Comparison of ENCODE assay signal across 25 cellular contexts in the genomic region with DNA sequence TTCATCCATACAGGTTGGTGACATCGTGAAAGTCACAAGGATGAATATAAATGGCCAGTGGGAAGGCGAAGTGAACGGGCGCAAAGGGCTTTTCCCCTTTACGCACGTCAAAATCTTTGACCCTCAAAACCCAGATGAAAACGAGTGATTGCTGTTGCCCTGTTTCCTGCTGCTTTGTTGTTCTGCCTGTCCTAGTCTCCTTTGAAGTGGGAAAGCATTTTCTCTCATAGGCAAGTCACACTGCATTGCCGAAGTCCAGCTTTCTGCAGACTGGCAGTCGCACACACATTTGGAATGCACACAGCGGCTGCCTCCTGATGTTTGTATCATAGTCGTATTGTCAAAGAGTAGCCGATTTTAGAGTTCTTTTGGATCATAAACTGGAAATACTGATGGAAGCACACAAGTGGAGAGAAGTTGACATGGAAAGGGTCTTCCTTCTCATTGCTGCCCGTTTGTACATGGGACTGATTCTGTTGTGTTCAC. TPM values are rescaled to one million over a fixed set of nuclear protein-coding genes. Genes with fewer than 3 reads are reported as not detected.
DNase-seq lines count a peak whose midpoint lies in the region; ATAC-seq, FAIRE-seq and TF ChIP-seq lines count a peak whose summit lies in the region.
"Had no signal": no experiment of that assay in that cellular context is flagged by ENCODE, and none has a peak within 500 bp of the region (broad histone marks: within the 10 kb centered on the region; RNA-seq: fewer than 3 reads in every experiment).

No MANE protein-coding gene starts in this region.

- H3K27ac Mint-ChIP-seq in CD4-positive, alpha-beta T cell, result peak overlapping the region; percentile 49
- peak overlapping the region; percentile 71 for H3K27ac Mint-ChIP-seq in Calu3 (ENCODE audit: unreplicated experiment)
- peak overlapping the region; percentile 17 to 89 (median 82) for H3K27ac Mint-ChIP-seq in naive thymus-derived CD8-positive, alpha-beta T cell
- H3K27ac Mint-ChIP-seq: activated B cell treated with CpG ODN at 0.5 μM for 24 hours; activated T-helper 2 cell treated with anti-CD3 and anti-CD28 coated beads, Interferon-gamma antibody, Interleukin-2, Interleukin-4, amounts not matched to agents 10 μg/mL and 5 μg/mL and 100 μg/mL, durations not matched to agents 14 hours and 24 hours and 36 hours; naive B cell; T-helper 2 cell treated with Interferon-gamma antibody and Interleukin-4, amounts not matched to agents 5 μg/mL and 100 μg/mL, for 36 hours had no signal

- BruUV-seq in Calu3 (replicated peaks; lab: Mats Ljungman, UMichigan) (no TSS peak), K562 (replicated peaks; lab: Mats Ljungman, UMichigan) (no TSS peak)

- TF ChIP-seq POLR2A in K562 (conservative IDR thresholded peaks at IDR 0.05), result no peak

- 88% methylated on average over 13 of the region's 13 CpGs for WGBS in K562 (ENCODE audit: insufficient coverage, low coverage, missing lambda C conversion rate)

- no peak overlapping the region for H3K9ac ChIP-seq in K562 (ENCODE audit: insufficient read depth in 1 of 2, low read depth in 2 of 2, low read length in 2 of 2)

- peaks cover 4 to 8% of the 10 kb centered on the region in 2 experiments; a peak in 4 of 5 replicates for H3K4me1 ChIP-seq in K562 (replicated peaks in 1 of 2; ENCODE audit: control insufficient read depth in 2 of 2, insufficient read depth in 2 of 2, low read length in 2 of 2)

- CTCF ChIA-PET in CD4-positive, alpha-beta T cell (lab: Charles Lee), result no interaction called here
- CTCF ChIA-PET in Calu3 (lab: Charles Lee), result no interaction called here
- CTCF ChIA-PET in K562 (lab: Yijun Ruan, JAX; ENCODE audit: low intra/inter-chr PET ratio), result no interaction called here

- H3K27me3 ChIP-seq in CD4-positive, alpha-beta T cell (ENCODE audit: control insufficient read depth, insufficient read depth, low read length), result no peaks in the 10 kb centered on the region
- no peaks in the 10 kb centered on the region for H3K27me3 ChIP-seq in K562 (ENCODE audit: control insufficient read depth in 2 of 2, insufficient read depth in 2 of 2, low read length in 2 of 2)
- H3K27me3 ChIP-seq: foreskin keratinocyte, SJSA1 had no signal

- in situ Hi-C loops in K562 (cut with MboI), result loop anchor here (25.0 kb wide), 1 partner anchor 188 kb away; no protein-coding TSS in a partner anchor

- ATAC-seq in CD4-positive, alpha-beta T cell (ENCODE audit: poor library complexity), result no peak
- ATAC-seq in K562, result no peak
- no peak for ATAC-seq in naive thymus-derived CD8-positive, alpha-beta T cell

- H3K9me3 ChIP-seq in CD4-positive, alpha-beta T cell (ENCODE audit: control insufficient read depth, low read length), result no peaks in the 10 kb centered on the region
- H3K9me3 ChIP-seq in K562 (replicated peaks; ENCODE audit: control insufficient read depth, insufficient read depth, low read depth, low read length), result no peaks in the 10 kb centered on the region
- H3K9me3 ChIP-seq: lower lobe of right lung, SJSA1 had no signal

- POLR2A ChIA-PET in CD4-positive, alpha-beta T cell (lab: Charles Lee), result interaction anchor here (0.6 kb wide), 1 partner anchor 486 kb away, joined by 3 read pairs; no protein-coding TSS in a partner anchor
- POLR2A ChIA-PET in K562 (lab: Yijun Ruan, JAX), result interaction anchor here (0.6 to 64.4 kb wide), 8 partner anchors 9 to 702 kb away, joined by 3 to 1556 read pairs (median 4); a partner anchor contains a TSS
- POLR2A ChIA-PET in naive thymus-derived CD8-positive, alpha-beta T cell (lab: Charles Lee), result no interaction called here

- no peak for DNase-seq in CD4-positive, alpha-beta T cell
- DNase-seq in Calu3 (no peak), K562 (ENCODE audit: extremely low read depth in 1 of 4, low spot score in 3 of 4) (no peak), putamen (ENCODE audit: low spot score) (no peak), NCI-H526 (lab: John Stamatoyannopoulos, UW) (no peak), NCI-H1048 (lab: John Stamatoyannopoulos, UW) (no peak), NOMO-1 treated with dmso at 0.1 percent for 144 hours (lab: John Stamatoyannopoulos, UW; ENCODE audit: unreplicated experiment) (no peak)
- DNase-seq in naive thymus-derived CD8-positive, alpha-beta T cell, result no peak
- DNase-seq: activated B cell treated with CpG ODN at 0.5 μM for 24 hours; erythroblast; hypothalamus; lower lobe of right lung; MV-4-11; naive B cell; NCI-H187; NCI-H2227 treated with DMSO at 0.1 percent for 48 hours; NCI-H82; stimulated activated CD4-positive, alpha-beta T cell treated with anti-CD3 and anti-CD28 coated beads, Interleukin-2, amount 100 ng/mL, for 48 hours; stimulated activated naive CD4-positive, alpha-beta T cell treated with Interleukin-2 at 50 U/mL for 16 hours had no signal

- H3K79me2 ChIP-seq in K562 (ENCODE audit: control insufficient read depth, insufficient read depth, low read length), result peaks cover 85% of the 10 kb centered on the region

- TF ChIP-seq RAD21 in K562 (CRISPR knock-in tag; conservative IDR thresholded peaks at IDR 0.05 in 1 of 2, IDR thresholded peaks at IDR 0.05 in 1 of 2), result no peak

- H3K27me3 Mint-ChIP-seq in CD4-positive, alpha-beta T cell, result no peaks in the 10 kb centered on the region
- no peaks in the 10 kb centered on the region for H3K27me3 Mint-ChIP-seq in Calu3 (ENCODE audit: unreplicated experiment)
- no peaks in the 10 kb centered on the region for H3K27me3 Mint-ChIP-seq in naive thymus-derived CD8-positive, alpha-beta T cell
- H3K27me3 Mint-ChIP-seq: activated B cell treated with CpG ODN at 0.5 μM for 24 hours, naive B cell had no signal

- no peak overlapping the region for H3K4me2 ChIP-seq in K562 (ENCODE audit: insufficient read depth, low read length)

- no peak for TF ChIP-seq EP300 in K562 (IDR thresholded peaks at IDR 0.05; ENCODE audit: low read length)

- H3K9me1 ChIP-seq in K562 (ENCODE audit: control insufficient read depth, insufficient read depth, low read length), result peaks cover 24% of the 10 kb centered on the region

- no peaks in the 10 kb centered on the region for H3K9me3 Mint-ChIP-seq in CD4-positive, alpha-beta T cell
- H3K9me3 Mint-ChIP-seq in Calu3 (ENCODE audit: low read depth, unreplicated experiment), result no peaks in the 10 kb centered on the region
- H3K9me3 Mint-ChIP-seq in naive thymus-derived CD8-positive, alpha-beta T cell, result no peaks in the 10 kb centered on the region
- H3K9me3 Mint-ChIP-seq: activated B cell treated with CpG ODN at 0.5 μM for 24 hours; activated T-helper 2 cell treated with anti-CD3 and anti-CD28 coated beads, Interferon-gamma antibody, Interleukin-2, Interleukin-4, amounts not matched to agents 10 μg/mL and 5 μg/mL and 100 μg/mL, durations not matched to agents 14 hours and 24 hours and 36 hours; naive B cell; T-helper 2 cell treated with Interferon-gamma antibody and Interleukin-4, amounts not matched to agents 5 μg/mL and 100 μg/mL, for 36 hours had no signal

- H3K4me3 Mint-ChIP-seq in CD4-positive, alpha-beta T cell, result no peak overlapping the region
- H3K4me3 Mint-ChIP-seq in Calu3 (ENCODE audit: low read depth, unreplicated experiment), result peak overlapping the region; percentile 44
- peak overlapping the region in 6 of 10 donors; percentile 15 to 64 (median 28) for H3K4me3 Mint-ChIP-seq in naive thymus-derived CD8-positive, alpha-beta T cell
- H3K4me3 Mint-ChIP-seq: activated B cell treated with CpG ODN at 0.5 μM for 24 hours; naive B cell; T-helper 2 cell treated with Interferon-gamma antibody and Interleukin-4, amounts not matched to agents 5 μg/mL and 100 μg/mL, for 36 hours had no signal

- TF ChIP-seq CTCF in CD4-positive, alpha-beta T cell (IDR thresholded peaks at IDR 0.05), result no peak
- TF ChIP-seq CTCF in Calu3 (IDR thresholded peaks at IDR 0.05; ENCODE audit: unreplicated experiment), result no peak
- TF ChIP-seq CTCF in K562 (IDR thresholded peaks at IDR 0.05 in 2 of 3, conservative IDR thresholded peaks at IDR 0.05 in 1 of 3; ENCODE audit: insufficient read depth in 2 of 3, low read depth in 1 of 3, low read length in 3 of 3), result no peak

- intact Hi-C loops in CD4-positive, alpha-beta T cell (cut with DNase I, micrococcal nuclease), result no loop called here
- intact Hi-C loops in Calu3 (cut with micrococcal nuclease; ENCODE audit: unreplicated experiment) (loop anchor here (5.0 kb wide), 1 partner anchor 32 kb away; a partner anchor contains a TSS), K562 (cut with micrococcal nuclease) (no loop called here)

- H3K4me3 ChIP-seq in K562, result no peak overlapping the region
- H3K4me3 ChIP-seq: lower lobe of right lung, SJSA1, skin epidermis had no signal

- H3K27ac ChIP-seq in CD4-positive, alpha-beta T cell (ENCODE audit: low read depth, low read length), result no peak overlapping the region
- H3K27ac ChIP-seq in K562 (ENCODE audit: extremely low read depth, low read depth, low read length), result no peak overlapping the region
- H3K27ac ChIP-seq: foreskin keratinocyte, lower lobe of right lung, SJSA1 had no signal

- peaks cover 84% of the 10 kb centered on the region for H3K36me3 Mint-ChIP-seq in CD4-positive, alpha-beta T cell (ENCODE audit: low read depth)
- peaks cover 68% of the 10 kb centered on the region for H3K36me3 Mint-ChIP-seq in Calu3 (ENCODE audit: insufficient read depth, unreplicated experiment)
- peaks cover 0 to 66% (median 7%) of the 10 kb centered on the region in 3 donors for H3K36me3 Mint-ChIP-seq in naive thymus-derived CD8-positive, alpha-beta T cell

- peaks cover 92% of the 10 kb centered on the region for H4K20me1 ChIP-seq in K562 (replicated peaks; ENCODE audit: control insufficient read depth, insufficient read depth, low read length)

- FAIRE-seq in K562 (lab: Jason Lieb, UNC), result no peak
- FAIRE-seq: H1 had no signal

- H3K4me1 Mint-ChIP-seq in CD4-positive, alpha-beta T cell (ENCODE audit: low read depth), result peaks cover 42% of the 10 kb centered on the region
- peaks cover 79% of the 10 kb centered on the region for H3K4me1 Mint-ChIP-seq in Calu3 (ENCODE audit: low read depth, unreplicated experiment)
- peaks cover 25 to 56% (median 50%) of the 10 kb centered on the region in 4 donors for H3K4me1 Mint-ChIP-seq in naive thymus-derived CD8-positive, alpha-beta T cell

- H3K36me3 ChIP-seq in K562 (ENCODE audit: control insufficient read depth, insufficient read depth, low read length), result peaks cover 94% of the 10 kb centered on the region

- H2AFZ ChIP-seq in K562 (ENCODE audit: low read depth, low read length), result no peak overlapping the region

RNA-seq across cellular contexts. Expression of a gene that starts 17.3 kb away (rescaled TPM):
- total RNA-seq in CD4-positive, alpha-beta T cell, result under 1 TPM; 0.34 to 0.41 TPM
- total RNA-seq in Calu3 (2022) (3.1 and 4.2 TPM in 2 replicates), K562 (2014; rRNA removed) (0.14 TPM in 1 of 2 replicates, not detected in the other), K562 (2014; rRNA removed; fragmentation: Illumina TruSeq; extraction: Trizol) (0.10 TPM in 1 of 2 replicates, not detected in the other), K562 (2015; rRNA removed; fragmentation: Illumina TruSeq; extraction: Trizol) (0.07 TPM in 1 of 2 replicates, not detected in the other), K562 (2021) (0.20 and 0.56 TPM in 2 replicates)
- 0.14 and 1.4 TPM in 2 replicates for total RNA-seq in K562 (2011; cell fraction: chromatin; rRNA removed; ENCODE audit: low replicate concordance)
- total RNA-seq in K562 (2011; cell fraction: nucleolus; rRNA removed), result 0.33 and 1.2 TPM in 2 replicates
- total RNA-seq in K562 (2011; cell fraction: nucleoplasm; rRNA removed), result 0.53 and 0.81 TPM in 2 replicates
- polyA plus RNA-seq in K562 (2011; rRNA removed) (0.04 and 0.08 TPM in 2 replicates), K562 (2014; fragmentation: Illumina TruSeq; extraction: Trizol) (0.06 TPM in 1 of 2 replicates, not detected in the other), K562 (2014; fragmentation: Nextera tagmentation; extraction: Ambion mirVana) (under 1 TPM; 0.03 to 0.06 TPM), K562 (2014; rRNA removed) (0.15 TPM in 1 of 2 replicates, not detected in the other)
- polyA plus RNA-seq in K562 (2011; cell fraction: cytosol; rRNA removed), result 0.06 TPM in 1 of 2 replicates, not detected in the other
- polyA plus RNA-seq in K562 (2011; cell fraction: nucleus; rRNA removed), result 0.80 and 0.87 TPM in 2 replicates
- polyA plus RNA-seq in K562 (2012), result 0.27 and 0.50 TPM in 2 replicates
- 0.06 TPM in 1 of 2 replicates, not detected in the other for polyA minus RNA-seq in K562 (2011; rRNA and poly(A)+ RNA removed)
- not detected in 2 replicates for polyA minus RNA-seq in K562 (2011; cell fraction: cytosol; rRNA and poly(A)+ RNA removed)
- 0.27 and 0.44 TPM in 2 replicates for polyA minus RNA-seq in K562 (2011; cell fraction: nucleus; rRNA and poly(A)+ RNA removed)
- 1 to 10 TPM in 1 of 2 experiments, under 1 TPM in 1; 0.47 to 1.3 TPM for total RNA-seq in naive thymus-derived CD8-positive, alpha-beta T cell
- polyA plus RNA-seq in naive thymus-derived CD8-positive, alpha-beta T cell, result under 1 TPM; 0.16 to 0.53 (median 0.32) TPM
- total RNA-seq: SJSA1 had no signal

RNA-seq across cellular contexts. Expression of a gene that starts 32.4 kb away (rescaled TPM):
- 10 to 100 TPM; 48.4 to 51.3 TPM for total RNA-seq in CD4-positive, alpha-beta T cell
- 49.3 and 55.4 TPM in 2 replicates for total RNA-seq in Calu3 (2022)
- total RNA-seq in K562 (2011; cell fraction: chromatin; rRNA removed; ENCODE audit: low replicate concordance), result 338 and 754 TPM in 2 replicates
- total RNA-seq in K562 (2011; cell fraction: nucleolus; rRNA removed), result 395 and 404 TPM in 2 replicates
- 258 and 287 TPM in 2 replicates for total RNA-seq in K562 (2011; cell fraction: nucleoplasm; rRNA removed)
- total RNA-seq in K562 (2014; rRNA removed), result 87.2 and 120 TPM in 2 replicates
- 46.4 and 63.0 TPM in 2 replicates for total RNA-seq in K562 (2014; rRNA removed; fragmentation: Illumina TruSeq; extraction: Trizol)
- 51.3 and 53.2 TPM in 2 replicates for total RNA-seq in K562 (2015; rRNA removed; fragmentation: Illumina TruSeq; extraction: Trizol)
- 132 and 135 TPM in 2 replicates for total RNA-seq in K562 (2021)
- 63.0 and 88.5 TPM in 2 replicates for polyA plus RNA-seq in K562 (2011; rRNA removed)
- 50.8 and 68.8 TPM in 2 replicates for polyA plus RNA-seq in K562 (2011; cell fraction: cytosol; rRNA removed)
- polyA plus RNA-seq in K562 (2011; cell fraction: nucleus; rRNA removed), result 703 and 913 TPM in 2 replicates
- 80.6 and 93.5 TPM in 2 replicates for polyA plus RNA-seq in K562 (2012)
- 74.3 and 89.8 TPM in 2 replicates for polyA plus RNA-seq in K562 (2014; fragmentation: Illumina TruSeq; extraction: Trizol)
- 1 to 10 TPM; 2.2 to 3.1 TPM for polyA plus RNA-seq in K562 (2014; fragmentation: Nextera tagmentation; extraction: Ambion mirVana)
- 115 and 129 TPM in 2 replicates for polyA plus RNA-seq in K562 (2014; rRNA removed)
- 64.5 and 72.9 TPM in 2 replicates for polyA minus RNA-seq in K562 (2011; rRNA and poly(A)+ RNA removed)
- polyA minus RNA-seq in K562 (2011; cell fraction: cytosol; rRNA and poly(A)+ RNA removed), result 41.9 and 49.7 TPM in 2 replicates
- polyA minus RNA-seq in K562 (2011; cell fraction: nucleus; rRNA and poly(A)+ RNA removed), result 188 and 205 TPM in 2 replicates
- 100 to 1,000 TPM in 1 of 2 experiments, 10 to 100 TPM in 1; 92.9 to 103 TPM for total RNA-seq in naive thymus-derived CD8-positive, alpha-beta T cell
- polyA plus RNA-seq in naive thymus-derived CD8-positive, alpha-beta T cell, result 10 to 100 TPM in 2 of 3 donors, 1 to 10 TPM in 1; 8.6 to 14.5 (median 12.3) TPM

RNA-seq across cellular contexts. Expression of a gene that starts 32.5 kb away (rescaled TPM):
- total RNA-seq in CD4-positive, alpha-beta T cell, result 10 to 100 TPM; 41.9 to 43.5 TPM
- total RNA-seq in Calu3 (2022) (68.0 and 69.9 TPM in 2 replicates), K562 (2014; rRNA removed) (105 and 144 TPM in 2 replicates), K562 (2014; rRNA removed; fragmentation: Illumina TruSeq; extraction: Trizol) (138 and 141 TPM in 2 replicates), K562 (2015; rRNA removed; fragmentation: Illumina TruSeq; extraction: Trizol) (124 and 128 TPM in 2 replicates), K562 (2021) (263 and 267 TPM in 2 replicates)
- total RNA-seq in K562 (2011; cell fraction: chromatin; rRNA removed; ENCODE audit: low replicate concordance), result 251 and 271 TPM in 2 replicates
- total RNA-seq in K562 (2011; cell fraction: nucleolus; rRNA removed), result 179 and 190 TPM in 2 replicates
- 236 and 257 TPM in 2 replicates for total RNA-seq in K562 (2011; cell fraction: nucleoplasm; rRNA removed)
- polyA plus RNA-seq in K562 (2011; rRNA removed) (135 and 196 TPM in 2 replicates), K562 (2014; fragmentation: Illumina TruSeq; extraction: Trizol) (144 and 156 TPM in 2 replicates), K562 (2014; fragmentation: Nextera tagmentation; extraction: Ambion mirVana) (100 to 1,000 TPM; 100 to 105 TPM), K562 (2014; rRNA removed) (114 and 124 TPM in 2 replicates)
- 111 and 189 TPM in 2 replicates for polyA plus RNA-seq in K562 (2011; cell fraction: cytosol; rRNA removed)
- 90.3 and 116 TPM in 2 replicates for polyA plus RNA-seq in K562 (2011; cell fraction: nucleus; rRNA removed)
- 90.4 and 122 TPM in 2 replicates for polyA plus RNA-seq in K562 (2012)
- polyA minus RNA-seq in K562 (2011; rRNA and poly(A)+ RNA removed), result 219 and 267 TPM in 2 replicates
- 166 and 232 TPM in 2 replicates for polyA minus RNA-seq in K562 (2011; cell fraction: cytosol; rRNA and poly(A)+ RNA removed)
- 39.9 and 84.6 TPM in 2 replicates for polyA minus RNA-seq in K562 (2011; cell fraction: nucleus; rRNA and poly(A)+ RNA removed)
- total RNA-seq in naive thymus-derived CD8-positive, alpha-beta T cell, result 10 to 100 TPM; 75.1 to 79.0 TPM
- 10 to 100 TPM; 39.0 to 53.8 (median 40.1) TPM for polyA plus RNA-seq in naive thymus-derived CD8-positive, alpha-beta T cell

RNA-seq across cellular contexts. Expression of a gene that starts 52.2 kb away (rescaled TPM):
- total RNA-seq in CD4-positive, alpha-beta T cell, result 10 to 100 TPM; 82.7 to 84.0 TPM
- 24.5 and 25.3 TPM in 2 replicates for total RNA-seq in Calu3 (2022)
- total RNA-seq in K562 (2011; cell fraction: chromatin; rRNA removed; ENCODE audit: low replicate concordance), result 90.2 and 332 TPM in 2 replicates
- 398 and 463 TPM in 2 replicates for total RNA-seq in K562 (2011; cell fraction: nucleolus; rRNA removed)
- total RNA-seq in K562 (2011; cell fraction: nucleoplasm; rRNA removed), result 158 and 211 TPM in 2 replicates
- 245 and 323 TPM in 2 replicates for total RNA-seq in K562 (2014; rRNA removed)
- 32.0 and 35.6 TPM in 2 replicates for total RNA-seq in K562 (2014; rRNA removed; fragmentation: Illumina TruSeq; extraction: Trizol)
- 120 and 129 TPM in 2 replicates for total RNA-seq in K562 (2015; rRNA removed; fragmentation: Illumina TruSeq; extraction: Trizol)
- total RNA-seq in K562 (2021), result 169 and 183 TPM in 2 replicates
- 75.4 and 94.6 TPM in 2 replicates for polyA plus RNA-seq in K562 (2011; rRNA removed)
- 137 and 308 TPM in 2 replicates for polyA plus RNA-seq in K562 (2011; cell fraction: cytosol; rRNA removed)
- polyA plus RNA-seq in K562 (2011; cell fraction: nucleus; rRNA removed), result 202 and 335 TPM in 2 replicates
- polyA plus RNA-seq in K562 (2012), result 114 and 118 TPM in 2 replicates
- polyA plus RNA-seq in K562 (2014; fragmentation: Illumina TruSeq; extraction: Trizol), result 84.1 and 121 TPM in 2 replicates
- polyA plus RNA-seq in K562 (2014; fragmentation: Nextera tagmentation; extraction: Ambion mirVana), result 10 to 100 TPM in 1 of 2 experiments, 1 to 10 TPM in 1; 7.9 to 33.1 TPM
- 263 and 266 TPM in 2 replicates for polyA plus RNA-seq in K562 (2014; rRNA removed)
- 39.0 and 48.5 TPM in 2 replicates for polyA minus RNA-seq in K562 (2011; rRNA and poly(A)+ RNA removed)
- polyA minus RNA-seq in K562 (2011; cell fraction: cytosol; rRNA and poly(A)+ RNA removed), result 53.5 and 55.4 TPM in 2 replicates
- polyA minus RNA-seq in K562 (2011; cell fraction: nucleus; rRNA and poly(A)+ RNA removed), result 261 and 385 TPM in 2 replicates
- total RNA-seq in naive thymus-derived CD8-positive, alpha-beta T cell, result 10 to 100 TPM; 68.5 to 70.5 TPM
- polyA plus RNA-seq in naive thymus-derived CD8-positive, alpha-beta T cell, result 10 to 100 TPM; 31.7 to 55.5 (median 41.1) TPM
